Comparison of ENCODE assay signal across 8 cellular contexts in genomic region chr15:80776420-80777045, GRCh38. TPM values are rescaled to one million over a fixed set of nuclear protein-coding genes. Genes with fewer than 3 reads are reported as not detected.
DNase-seq lines count a peak whose midpoint lies in the region; ATAC-seq and TF ChIP-seq lines count a peak whose summit lies in the region.

No MANE protein-coding gene starts in this region.

- no peak overlapping the region for H3K4me3 Mint-ChIP-seq in Caco-2 (ENCODE audit: unreplicated experiment)
- H3K4me3 Mint-ChIP-seq in activated naive CD4-positive, alpha-beta T cell treated with anti-CD3 and anti-CD28 coated beads for 36 hours = no peak overlapping the region

- H3K27ac ChIP-seq in SJSA1 (no peak overlapping the region), trophoblast cell (ENCODE audit: low read depth, low read length) (no peak overlapping the region), upper lobe of right lung (peak overlapping the region; percentile 49)

- DNase-seq in Caco-2 (peak; percentile 65 to 79), SJSA1 (ENCODE audit: low read depth in 1 of 2, low spot score in 2 of 2) (peak; percentile 60 to 72), glomerular endothelial cell (ENCODE audit: extremely low read depth, low read depth, low spot score) (peak; percentile 66), trophoblast cell (peak; percentile 75 to 93), upper lobe of right lung (peak; percentile 70)
- peak; percentile 85 for DNase-seq in activated naive CD4-positive, alpha-beta T cell treated with anti-CD3 and anti-CD28 coated beads for 36 hours

- H3K4me1 ChIP-seq in Caco-2 = no peaks in the 10 kb centered on the region
- H3K4me1 ChIP-seq in SJSA1 (replicated peaks) = peaks cover 26% of the 10 kb centered on the region
- peaks cover 4 to 16% of the 10 kb centered on the region in 2 experiments for H3K4me1 ChIP-seq in trophoblast cell (ENCODE audit: control insufficient read depth in 1 of 2, insufficient read depth in 2 of 2, low read length in 2 of 2)
- H3K4me1 ChIP-seq in upper lobe of right lung = peaks cover 35% of the 10 kb centered on the region

- TF ChIP-seq EP300 in Ishikawa (IDR thresholded peaks at IDR 0.05; ENCODE audit: borderline replicate concordance) = no peak

- H2BK120ac ChIP-seq in trophoblast cell (ENCODE audit: insufficient read depth, low read length, poor library complexity) = no peak overlapping the region

- H2AFZ ChIP-seq in trophoblast cell (ENCODE audit: insufficient read depth, low read length, poor library complexity) = no peak overlapping the region

- H4K8ac ChIP-seq in trophoblast cell (ENCODE audit: low read depth, low read length) = no peak overlapping the region

- no CpG with 5 or more reads among the region's 5 CpGs for WGBS in trophoblast cell (ENCODE audit: extremely low coverage, insufficient coverage, insufficient read length)

- TF ChIP-seq CTCF in Caco-2 (IDR thresholded peaks at IDR 0.05; ENCODE audit: insufficient read depth in 1 of 2, low read depth in 1 of 2, low read length in 1 of 2, severe bottlenecking in 1 of 2, unreplicated experiment in 1 of 2) (peak; percentile 77 to 84), upper lobe of right lung (IDR thresholded peaks at IDR 0.05) (peak; percentile 83)

- H3K27me3 Mint-ChIP-seq in Caco-2 (ENCODE audit: insufficient read depth, unreplicated experiment) = peaks cover 8% of the 10 kb centered on the region
- H3K27me3 Mint-ChIP-seq in activated naive CD4-positive, alpha-beta T cell treated with anti-CD3 and anti-CD28 coated beads for 36 hours (ENCODE audit: low read depth) = peaks cover 22% of the 10 kb centered on the region

- no peak overlapping the region for H3K27ac Mint-ChIP-seq in Caco-2 (ENCODE audit: unreplicated experiment)
- H3K27ac Mint-ChIP-seq in activated naive CD4-positive, alpha-beta T cell treated with anti-CD3 and anti-CD28 coated beads for 36 hours = no peak overlapping the region

- H2BK5ac ChIP-seq in trophoblast cell (ENCODE audit: low read depth, low read length, poor library complexity) = no peak overlapping the region

- H3K23ac ChIP-seq in trophoblast cell (ENCODE audit: low read length) = no peak overlapping the region

- CTCF ChIA-PET in Caco-2 (lab: Charles Lee) = interaction anchor here (0.5 to 5.4 kb wide), 24 partner anchors 12 to 430 kb away, joined by 3 to 84 read pairs (median 5); partner anchors contain the start of gene ABHD17C
- CTCF ChIA-PET in activated naive CD4-positive, alpha-beta T cell treated with anti-CD3 and anti-CD28 coated beads for 36 hours (lab: Charles Lee) = interaction anchor here (0.6 to 4.2 kb wide), 33 partner anchors 9 to 1251 kb away, joined by 3 to 59 read pairs (median 4); partner anchors contain the start of gene ABHD17C

- no TSS peak for BruUV-seq in Caco-2 (replicated peaks; lab: Mats Ljungman, UMichigan)

- H3K4me2 ChIP-seq in trophoblast cell (ENCODE audit: low read length) = no peak overlapping the region

- H3K9ac ChIP-seq in trophoblast cell (ENCODE audit: low read length) = no peak overlapping the region

- intact Hi-C loops in Caco-2 (cut with micrococcal nuclease; ENCODE audit: unreplicated experiment) (loop anchor here (1.0 kb wide), 2 partner anchors 116 to 320 kb away; no protein-coding TSS in a partner anchor), upper lobe of right lung (cut with DNase I) (loop anchor here (5.0 kb wide), 2 partner anchors 209 to 319 kb away; no protein-coding TSS in a partner anchor)
- intact Hi-C loops in activated naive CD4-positive, alpha-beta T cell treated with anti-CD3 and anti-CD28 coated beads for 36 hours (cut with micrococcal nuclease) = loop anchor here (1.0 to 5.0 kb wide), 4 partner anchors 189 to 490 kb away; no protein-coding TSS in a partner anchor

- no peak overlapping the region for H4K91ac ChIP-seq in trophoblast cell (ENCODE audit: low read depth, low read length)

- no peak overlapping the region for H3K4me3 ChIP-seq in Caco-2 (ENCODE audit: low read depth, low read length)
- H3K4me3 ChIP-seq in SJSA1 = no peak overlapping the region
- H3K4me3 ChIP-seq in trophoblast cell (ENCODE audit: low read depth, low read length) = no peak overlapping the region
- no peak overlapping the region for H3K4me3 ChIP-seq in upper lobe of right lung

- POLR2A ChIA-PET in Caco-2 (lab: Charles Lee) = interaction anchor here (0.6 kb wide), 1 partner anchor 624 kb away, joined by 16 read pairs; no protein-coding TSS in a partner anchor

- no peaks in the 10 kb centered on the region for H3K79me1 ChIP-seq in trophoblast cell (ENCODE audit: low read length)

- no peak overlapping the region for H3K4ac ChIP-seq in trophoblast cell (ENCODE audit: low read depth, low read length)

- no peaks in the 10 kb centered on the region for H3K79me2 ChIP-seq in trophoblast cell (ENCODE audit: control insufficient read depth, insufficient read depth, low read length, poor library complexity)

- H3K9me3 ChIP-seq in Caco-2 = no peaks in the 10 kb centered on the region
- no peaks in the 10 kb centered on the region; the same call in 1 of the 2 replicates for H3K9me3 ChIP-seq in SJSA1 (replicated peaks)
- no peaks in the 10 kb centered on the region for H3K9me3 ChIP-seq in trophoblast cell (ENCODE audit: insufficient read depth, low read depth, low read length)
- no peaks in the 10 kb centered on the region for H3K9me3 ChIP-seq in upper lobe of right lung

- ATAC-seq in upper lobe of right lung (peak; percentile 76), HG03521 (IDR thresholded peaks at IDR 0.05; ENCODE audit: unreplicated experiment) (no peak)

- no peaks in the 10 kb centered on the region for H3K36me3 Mint-ChIP-seq in Caco-2 (ENCODE audit: insufficient read depth, unreplicated experiment)
- H3K36me3 Mint-ChIP-seq in activated naive CD4-positive, alpha-beta T cell treated with anti-CD3 and anti-CD28 coated beads for 36 hours (ENCODE audit: low read depth) = no peaks in the 10 kb centered on the region

- peak; percentile 96 for TF ChIP-seq RAD21 in Ishikawa (IDR thresholded peaks at IDR 0.05; ENCODE audit: low read depth)

- H3K27me3 ChIP-seq in Caco-2 (replicated peaks; ENCODE audit: control insufficient read depth, insufficient read depth, low read length) (no peaks in the 10 kb centered on the region; the same call in 1 of the 2 replicates), SJSA1 (replicated peaks) (peaks cover 29% of the 10 kb centered on the region), trophoblast cell (ENCODE audit: insufficient read depth, low read length) (peaks cover 11% of the 10 kb centered on the region), upper lobe of right lung (peaks cover 30% of the 10 kb centered on the region)

- H3K4me1 Mint-ChIP-seq in Caco-2 (ENCODE audit: low read depth, unreplicated experiment) = peaks cover 5% of the 10 kb centered on the region
- peaks cover 12% of the 10 kb centered on the region for H3K4me1 Mint-ChIP-seq in activated naive CD4-positive, alpha-beta T cell treated with anti-CD3 and anti-CD28 coated beads for 36 hours (ENCODE audit: low read depth)

- no peak overlapping the region for H3K14ac ChIP-seq in trophoblast cell (ENCODE audit: low read length)

- no peak overlapping the region for H2AK5ac ChIP-seq in trophoblast cell (ENCODE audit: low read length)

- H2BK12ac ChIP-seq in trophoblast cell (ENCODE audit: low read length) = no peak overlapping the region

- H3K18ac ChIP-seq in trophoblast cell (ENCODE audit: low read length) = no peak overlapping the region

- no peaks in the 10 kb centered on the region for H3K9me3 Mint-ChIP-seq in Caco-2 (ENCODE audit: unreplicated experiment)
- H3K9me3 Mint-ChIP-seq in activated naive CD4-positive, alpha-beta T cell treated with anti-CD3 and anti-CD28 coated beads for 36 hours = no peaks in the 10 kb centered on the region

- H3K36me3 ChIP-seq in Caco-2 (ENCODE audit: control insufficient read depth, insufficient read depth, low read length) (no peaks in the 10 kb centered on the region), SJSA1 (no peaks in the 10 kb centered on the region), trophoblast cell (ENCODE audit: control insufficient read depth in 1 of 2, insufficient read depth in 2 of 2, low read length in 2 of 2) (no peaks in the 10 kb centered on the region), upper lobe of right lung (no peaks in the 10 kb centered on the region)

- no peak overlapping the region for H4K12ac ChIP-seq in trophoblast cell (ENCODE audit: low read depth, low read length)

TF ChIP-seq in Ishikawa, 13 proteins besides CTCF, POLR2A, EP300 and RAD21 (continues in another document):
- TF ChIP-seq CEBPB (IDR thresholded peaks at IDR 0.05) (no peak), NFIC (IDR thresholded peaks at IDR 0.05) (no peak), YY1 (IDR thresholded peaks at IDR 0.05; ENCODE audit: low read depth) (no peak), ZBTB7A (IDR thresholded peaks at IDR 0.05; ENCODE audit: low read depth) (no peak), MAX (IDR thresholded peaks at IDR 0.05) (no peak), FOXM1 (IDR thresholded peaks at IDR 0.05; ENCODE audit: borderline replicate concordance, low read depth) (no peak), EGR1 (IDR thresholded peaks at IDR 0.05) (no peak), TCF12 (IDR thresholded peaks at IDR 0.05; ENCODE audit: low read depth) (0 out of 2 replicates have a peak, but pooled peaks have one; percentile 6), TAF1 (IDR thresholded peaks at IDR 0.05; ENCODE audit: low read depth) (no peak)

RNA-seq across cellular contexts. Expression of gene CEMIP, which starts 2.6 kb away (rescaled TPM):
- total RNA-seq in Caco-2 (2022) = 0.07 TPM in 2 replicates
- total RNA-seq in SJSA1 (2014; rRNA removed; shearing (Covaris generic)) = 0.03 TPM in 1 of 2 replicates, not detected in the other
- not detected for total RNA-seq in activated naive CD4-positive, alpha-beta T cell treated with anti-CD3 and anti-CD28 coated beads for 36 hours
- total RNA-seq in glomerular endothelial cell = 0.53 and 2.0 TPM in 2 replicates
- polyA plus RNA-seq in trophoblast cell (2013) = 7.4 and 7.5 TPM in 2 replicates
- 17.3 TPM for total RNA-seq in upper lobe of right lung
